Comparison of ENCODE assay signal across 23 cellular contexts in the genomic region with DNA sequence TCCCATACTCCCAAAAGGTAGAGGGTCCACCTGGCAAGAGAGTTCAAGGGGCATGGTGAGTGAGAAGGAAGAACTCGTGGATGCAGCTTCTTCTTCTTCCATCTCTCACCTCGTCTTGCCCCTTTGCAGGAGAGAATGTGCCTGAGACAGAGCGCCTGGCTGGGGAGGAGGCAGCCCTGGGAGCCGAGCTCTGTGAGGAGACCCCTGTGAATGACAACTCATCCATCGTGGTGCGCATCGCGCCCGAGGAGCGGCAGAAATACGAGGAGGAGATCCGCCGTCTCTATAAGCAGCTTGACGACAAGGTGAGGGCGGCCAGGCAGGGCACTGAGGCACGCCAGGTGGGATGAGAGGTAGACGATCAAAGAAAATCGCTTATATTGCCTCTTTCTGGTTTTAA. TPM values are rescaled to one million over a fixed set of nuclear protein-coding genes. Genes with fewer than 3 reads are reported as not detected.
"Had no signal": no experiment of that assay in that cellular context is flagged by ENCODE, and none has a peak within 500 bp of the region (broad histone marks: within the 10 kb centered on the region; RNA-seq: fewer than 3 reads in every experiment).

No MANE protein-coding gene starts in this region.

- H3K9ac ChIP-seq: KMS-11 had no signal

- H3K4me2 ChIP-seq: KMS-11 had no signal

- H3K36me3 ChIP-seq: SJSA1 had no signal

- H3K27ac ChIP-seq: KMS-11, SJSA1, SK-N-MC had no signal

- DNase-seq: MV-4-11, NCI-H1048, NCI-H1105 treated with DMSO at 0.1 percent for 48 hours, NCI-H1417 treated with DMSO at 0.1 percent for 48 hours, NCI-H146, NCI-H1694 treated with DMSO at 0.1 percent for 48 hours, NCI-H1930, NCI-H2081, NCI-H2107, NCI-H2171, NCI-H226, NCI-H446, NCI-H510A, NCI-H524 treated with DMSO at 0.1 percent for 48 hours, NCI-H69, NCI-H774, Right ventricle myocardium superior, RPMI8226, SIG-M5 had no signal

- H3K9me3 ChIP-seq: SJSA1 had no signal

- H3K4me3 ChIP-seq: SJSA1, SK-N-MC had no signal

- H3K4me1 ChIP-seq: SJSA1 had no signal

RNA-seq across cellular contexts. Expression of a gene that starts 20.0 kb away (rescaled TPM):
- total RNA-seq: LHCN-M2 had no signal
